Comparison of ENCODE assay signal across 8 cellular contexts in genomic region chr12:7108928-7109920, GRCh38. TPM values are rescaled to one million over a fixed set of nuclear protein-coding genes. Genes with fewer than 3 reads are reported as not detected.
DNase-seq lines count a peak whose midpoint lies in the region; TF ChIP-seq lines count a peak whose summit lies in the region.

Gene C1RL, minus strand, starts transcription at chr12:7109214. Its CDS starts 34 bp downstream, at chr12:7109180.

- TF ChIP-seq EP300 in suprapubic skin (IDR thresholded peaks at IDR 0.05) = peak; percentile 33

- peak within 1 kb of the TSS; percentile 92 for H2AFZ ChIP-seq in osteoblast (ENCODE audit: low read length)

- DNase-seq in DMS 273 (lab: John Stamatoyannopoulos, UW; ENCODE audit: unreplicated experiment) (peak; percentile 84), DMS 273 treated with DMSO at 0.1 percent for 48 hours (lab: John Stamatoyannopoulos, UW) (no peak), NAMALWA (ENCODE audit: low spot score) (peak; percentile 76), SKM-1 (lab: John Stamatoyannopoulos, UW; ENCODE audit: unreplicated experiment) (peak; percentile 48), glomerular visceral epithelial cell (ENCODE audit: extremely low spot score) (peak; percentile 84), osteoblast (ENCODE audit: insufficient read length, low spot score, missing footprints) (peak; percentile 87), suprapubic skin (ENCODE audit: low spot score in 2 of 2) (peak; percentile 96 to 97)

- H3K4me1 ChIP-seq in osteoblast (ENCODE audit: insufficient read depth, low read length) (peaks cover 12% of the 10 kb centered on the region), suprapubic skin (peaks cover 38% of the 10 kb centered on the region)

- H3K9me3 ChIP-seq in osteoblast (ENCODE audit: low read depth, low read length) = no peaks in the 10 kb centered on the region
- H3K9me3 ChIP-seq in suprapubic skin = no peaks in the 10 kb centered on the region

- H3K27ac Mint-ChIP-seq in activated naive CD4-positive, alpha-beta T cell treated with anti-CD3 and anti-CD28 coated beads, Interleukin-2, amount 50 U/mL, for 24 hours = peak within 1 kb of the TSS; percentile 91

- H3K27ac ChIP-seq in osteoblast (ENCODE audit: low read depth, low read length) (peak within 1 kb of the TSS; percentile 89), suprapubic skin (peak within 1 kb of the TSS; percentile 97)

- TF ChIP-seq CTCF in osteoblast (IDR thresholded peaks at IDR 0.05; ENCODE audit: extremely low read depth, low read depth, low read length) (peak; percentile 97), suprapubic skin (IDR thresholded peaks at IDR 0.05) (peak; percentile 93 to 99)

- H3K36me3 ChIP-seq in osteoblast (ENCODE audit: insufficient read depth, low read length) (no peaks in the 10 kb centered on the region), suprapubic skin (peaks cover 3% of the 10 kb centered on the region)

- H3K4me3 ChIP-seq in osteoblast (ENCODE audit: insufficient read depth, low read length) (peak within 1 kb of the TSS; percentile 87), suprapubic skin (peak within 1 kb of the TSS; percentile 63)

- H3K36me3 Mint-ChIP-seq in activated naive CD4-positive, alpha-beta T cell treated with anti-CD3 and anti-CD28 coated beads, Interleukin-2, amount 50 U/mL, for 24 hours = peaks cover 14% of the 10 kb centered on the region

- H3K4me1 Mint-ChIP-seq in activated naive CD4-positive, alpha-beta T cell treated with anti-CD3 and anti-CD28 coated beads, Interleukin-2, amount 50 U/mL, for 24 hours = peaks cover 39% of the 10 kb centered on the region

- H3K27me3 ChIP-seq in osteoblast (ENCODE audit: insufficient read depth, low read length) (no peaks in the 10 kb centered on the region), suprapubic skin (no peaks in the 10 kb centered on the region)

- TF ChIP-seq POLR2A in suprapubic skin (IDR thresholded peaks at IDR 0.05) = no peak

- no peaks in the 10 kb centered on the region for H3K27me3 Mint-ChIP-seq in activated naive CD4-positive, alpha-beta T cell treated with anti-CD3 and anti-CD28 coated beads, Interleukin-2, amount 50 U/mL, for 24 hours

- H3K79me2 ChIP-seq in osteoblast (ENCODE audit: insufficient read depth, low read length) = peaks cover 32% of the 10 kb centered on the region

- peak within 1 kb of the TSS; percentile 90 for H3K4me3 Mint-ChIP-seq in activated naive CD4-positive, alpha-beta T cell treated with anti-CD3 and anti-CD28 coated beads, Interleukin-2, amount 50 U/mL, for 24 hours

- WGBS in suprapubic skin = 26% methylated on average over 23 of the region's 24 CpGs

- H3K4me2 ChIP-seq in osteoblast (ENCODE audit: insufficient read depth, low read length) = peak within 1 kb of the TSS; percentile 95

- H3K9me3 Mint-ChIP-seq in activated naive CD4-positive, alpha-beta T cell treated with anti-CD3 and anti-CD28 coated beads, Interleukin-2, amount 50 U/mL, for 24 hours = peaks cover 10% of the 10 kb centered on the region

- H4K20me1 ChIP-seq in osteoblast (ENCODE audit: insufficient read depth, low read length) = peaks cover 8% of the 10 kb centered on the region

RNA-seq across cellular contexts. Expression of gene C1RL, which starts in this region (rescaled TPM):
- total RNA-seq in osteoblast (63.7 and 67.5 TPM in 2 replicates), suprapubic skin (10 to 100 TPM; 28.5 to 50.8 (median 34.7) TPM)
